7 cellular contexts compared by ENCODE assay signal in genomic region chr3:103227651-103228050, GRCh38.
"Had no signal": no experiment of that assay in that cellular context is flagged by ENCODE, and none has a peak within 500 bp of the region (broad histone marks: within the 10 kb centered on the region; RNA-seq: fewer than 3 reads in every experiment).

No MANE protein-coding gene starts in this region.

- H3K36me3 ChIP-seq: HAP-1 had no signal

- H3K9me3 ChIP-seq: HAP-1 had no signal

- H3K4me3 Mint-ChIP-seq: GM23338, H9, HFFc6 had no signal

- H3K27ac ChIP-seq: GM23248 had no signal

- H3K4me3 ChIP-seq: GM23248, GM23338, HAP-1 had no signal

- H3K4me1 ChIP-seq: HAP-1 had no signal

- H3K9me3 Mint-ChIP-seq: GM23338, H9 had no signal

- DNase-seq: GM23248, H7, H9, HCEC 1CT, HFFc6 had no signal

- H3K27ac Mint-ChIP-seq: GM23338, H9, HFFc6 had no signal

- H3K4me1 Mint-ChIP-seq: GM23338, H9 had no signal
